Comparison of ENCODE assay signal across 9 cellular contexts in genomic region chr14:24368562-24369252, GRCh38.
DNase-seq lines count a peak whose midpoint lies in the region; ATAC-seq lines count a peak whose summit lies in the region.
"Had no signal": no experiment of that assay in that cellular context is flagged by ENCODE, and none has a peak within 500 bp of the region (broad histone marks: within the 10 kb centered on the region; RNA-seq: fewer than 3 reads in every experiment).

No MANE protein-coding gene starts in this region.

- DNase-seq in NCI-H146 (lab: John Stamatoyannopoulos, UW): peak; percentile 33
- no peak for DNase-seq in NCI-H146 treated with DMSO at 0.1 percent for 48 hours (lab: John Stamatoyannopoulos, UW; ENCODE audit: unreplicated experiment)
- DNase-seq in NCI-H526 (lab: John Stamatoyannopoulos, UW): peak; percentile 29 to 62
- peak; percentile 38 for DNase-seq in brain pericyte (ENCODE audit: low read depth, low spot score)
- peak; percentile 89 for DNase-seq in iPS-NIHi11 (ENCODE audit: low spot score)
- peak; percentile 33 for DNase-seq in stimulated activated CD8-positive, alpha-beta memory T cell treated with anti-CD3 and anti-CD28 coated beads, Interleukin-12 subunit alpha, Interleukin-12 subunit beta, amount 100 ng/mL, for 4 hours (ENCODE audit: low read depth)
- DNase-seq in NCI-H2107 treated with DMSO at 0.1 percent for 48 hours (lab: John Stamatoyannopoulos, UW; ENCODE audit: unreplicated experiment): no peak

- no peak for ATAC-seq in HG03469 (IDR thresholded peaks at IDR 0.05; ENCODE audit: unreplicated experiment)
- ATAC-seq: A549 had no signal

Comparison
In these comparisons a context has a peak if more than half of its experiments do, and no peak if none do; other contexts are left out.
1. DNase-seq: peak in NCI-H146 (single experiment), NCI-H526 (2 of 2), brain pericyte (single experiment), iPS-NIHi11 (single experiment) and stimulated activated CD8-positive, alpha-beta memory T cell treated with anti-CD3 and anti-CD28 coated beads, Interleukin-12 subunit alpha, Interleukin-12 subunit beta, amount 100 ng/mL, for 4 hours (single experiment); none in NCI-H146 treated with DMSO at 0.1 percent for 48 hours (single experiment) and NCI-H2107 treated with DMSO at 0.1 percent for 48 hours (single experiment).